In genomic region chr22:37563153-37564081, GRCh38 we compare ENCODE assay signal across 1 cellular context.
TF ChIP-seq lines count a peak whose summit lies in the region.

No MANE protein-coding gene starts in this region.

TF ChIP-seq in HEK293, 187 proteins besides CTCF, POLR2A, EP300 and RAD21 (continued from another document and continues in another):
- no peak for TF ChIP-seq ZNF791 (tag by site-specific recombination; IDR thresholded peaks at IDR 0.05)
- no peak for TF ChIP-seq ELK4 (IDR thresholded peaks at IDR 0.05; ENCODE audit: borderline replicate concordance, low read depth, low read length)
- TF ChIP-seq ZNF214 (tag by site-specific recombination; IDR thresholded peaks at IDR 0.05; ENCODE audit: borderline replicate concordance), result no peak
- no peak for TF ChIP-seq ZNF610 (tag by site-specific recombination; IDR thresholded peaks at IDR 0.05; ENCODE audit: borderline replicate concordance)
- no peak for TF ChIP-seq MZF1 (tag by site-specific recombination; IDR thresholded peaks at IDR 0.05; ENCODE audit: borderline replicate concordance)
- no peak for TF ChIP-seq PRDM2 (tag by site-specific recombination; IDR thresholded peaks at IDR 0.05; ENCODE audit: borderline replicate concordance)
- TF ChIP-seq ZNF292 (tag by site-specific recombination; IDR thresholded peaks at IDR 0.05; ENCODE audit: borderline replicate concordance, low read depth), result no peak
- TF ChIP-seq ZBTB49 (tag by site-specific recombination; IDR thresholded peaks at IDR 0.05; ENCODE audit: low read depth), result no peak
- peak; percentile 94 for TF ChIP-seq ZEB2 (tag by site-specific recombination; IDR thresholded peaks at IDR 0.05)
- TF ChIP-seq ZSCAN18 (tag by site-specific recombination; IDR thresholded peaks at IDR 0.05), result no peak
- no peak for TF ChIP-seq KLF9 (tag by site-specific recombination; IDR thresholded peaks at IDR 0.05; ENCODE audit: low read depth)
- no peak for TF ChIP-seq ZFP41 (tag by site-specific recombination; IDR thresholded peaks at IDR 0.05; ENCODE audit: borderline replicate concordance)
- peak; percentile 73 for TF ChIP-seq PRDM10 (tag by site-specific recombination; IDR thresholded peaks at IDR 0.05)
- TF ChIP-seq KLF16 (tag by site-specific recombination; IDR thresholded peaks at IDR 0.05), result 0 out of 2 replicates have a peak, but pooled peaks have one; percentile 5
- TF ChIP-seq ZNF354C (tag by site-specific recombination; IDR thresholded peaks at IDR 0.05; ENCODE audit: borderline replicate concordance, low read depth), result no peak
- no peak for TF ChIP-seq ZNF132 (tag by site-specific recombination; IDR thresholded peaks at IDR 0.05; ENCODE audit: borderline replicate concordance)
- no peak for TF ChIP-seq ZNF335 (tag by site-specific recombination; conservative IDR thresholded peaks at IDR 0.05)
- TF ChIP-seq ZNF837 (tag by site-specific recombination; IDR thresholded peaks at IDR 0.05), result no peak
- TF ChIP-seq ZNF391 (tag by site-specific recombination; IDR thresholded peaks at IDR 0.05; ENCODE audit: borderline replicate concordance, low read depth), result no peak
- no peak for TF ChIP-seq ZNF561 (tag by site-specific recombination; IDR thresholded peaks at IDR 0.05; ENCODE audit: borderline replicate concordance)
- TF ChIP-seq ZNF146 (tag by site-specific recombination; IDR thresholded peaks at IDR 0.05), result no peak
- TF ChIP-seq HOXD13 (CRISPR knock-in tag; IDR thresholded peaks at IDR 0.05; ENCODE audit: borderline replicate concordance), result no peak
- no peak for TF ChIP-seq ZNF184 (tag by site-specific recombination; IDR thresholded peaks at IDR 0.05)
- TF ChIP-seq ZNF19 (tag by site-specific recombination; IDR thresholded peaks at IDR 0.05; ENCODE audit: low read depth), result no peak
- peak; percentile 51; the same call in 1 of the 2 replicates for TF ChIP-seq ZNF366 (tag by site-specific recombination; conservative IDR thresholded peaks at IDR 0.05)
- TF ChIP-seq ZBTB10 (tag by site-specific recombination; IDR thresholded peaks at IDR 0.05), result no peak
- TF ChIP-seq ZSCAN5A (tag by site-specific recombination; IDR thresholded peaks at IDR 0.05), result no peak
- peak; percentile 84 for TF ChIP-seq IKZF3 (tag by site-specific recombination; IDR thresholded peaks at IDR 0.05)
- TF ChIP-seq BCL11A (tag by site-specific recombination; IDR thresholded peaks at IDR 0.05; ENCODE audit: low read depth), result no peak; the same call in 1 of the 2 replicates
- no peak for TF ChIP-seq ZNF16 (tag by site-specific recombination; IDR thresholded peaks at IDR 0.05; ENCODE audit: low read depth)
- TF ChIP-seq ZNF202 (tag by site-specific recombination; IDR thresholded peaks at IDR 0.05; ENCODE audit: borderline replicate concordance), result no peak
- no peak for TF ChIP-seq KLF10 (tag by site-specific recombination; IDR thresholded peaks at IDR 0.05)
- no peak for TF ChIP-seq ZNF175 (tag by site-specific recombination; IDR thresholded peaks at IDR 0.05)
- TF ChIP-seq ZFP69B (tag by site-specific recombination; IDR thresholded peaks at IDR 0.05), result no peak
- TF ChIP-seq ZFP3 (tag by site-specific recombination; IDR thresholded peaks at IDR 0.05; ENCODE audit: low read depth), result no peak
- TF ChIP-seq ZNF404 (tag by site-specific recombination; IDR thresholded peaks at IDR 0.05), result no peak
- TF ChIP-seq ZNF555 (tag by site-specific recombination; conservative IDR thresholded peaks at IDR 0.05), result no peak
- TF ChIP-seq ZFP37 (tag by site-specific recombination; IDR thresholded peaks at IDR 0.05), result no peak
- TF ChIP-seq ZNF621 (tag by site-specific recombination; IDR thresholded peaks at IDR 0.05), result no peak
- no peak for TF ChIP-seq PRDM6 (tag by site-specific recombination; IDR thresholded peaks at IDR 0.05)
- no peak for TF ChIP-seq ZNF521 (tag by site-specific recombination; IDR thresholded peaks at IDR 0.05)
